ENCODE assay signal across 13 cellular contexts in the genomic region with DNA sequence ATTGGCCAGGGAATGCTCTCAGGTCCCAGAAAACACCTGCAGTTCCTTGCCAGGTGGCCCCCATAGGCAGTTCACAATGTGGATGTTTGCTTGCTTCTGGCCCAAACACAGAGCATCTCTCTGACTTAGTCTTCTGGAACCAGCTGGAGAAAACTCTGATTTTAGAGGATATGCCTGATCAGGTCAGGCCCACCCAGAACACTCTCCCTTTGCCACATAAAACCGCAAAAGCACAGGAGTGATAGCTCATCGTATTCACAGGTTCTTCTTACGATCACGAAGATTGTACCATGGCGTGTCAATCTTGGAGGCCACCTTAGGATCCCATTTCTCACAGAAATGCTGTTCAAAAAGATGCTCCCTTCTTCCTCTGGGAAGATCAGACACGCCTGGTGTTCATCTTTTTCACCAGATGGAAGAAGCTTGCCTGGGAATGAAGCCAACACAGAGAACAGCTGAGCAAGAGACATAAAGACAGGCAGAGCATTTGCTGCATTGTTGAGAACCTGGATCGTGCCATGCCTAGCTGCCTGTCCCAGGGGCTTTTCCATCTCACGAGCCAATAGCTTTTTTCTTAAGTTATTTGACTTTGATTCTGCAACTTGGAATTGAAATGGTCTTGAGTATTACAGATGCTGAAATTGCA.
DNase-seq lines count a peak whose midpoint lies in the region; ATAC-seq lines count a peak whose summit lies in the region.
"Had no signal": no experiment of that assay in that cellular context is flagged by ENCODE, and none has a peak within 500 bp of the region (broad histone marks: within the 10 kb centered on the region; RNA-seq: fewer than 3 reads in every experiment).

No MANE protein-coding gene starts in this region.

- no peaks in the 10 kb centered on the region for H3K36me3 ChIP-seq in SK-N-MC (ENCODE audit: insufficient read depth, low read length)
- H3K36me3 ChIP-seq: tibial nerve had no signal

- no peak overlapping the region for H3K27ac ChIP-seq in SK-N-MC
- H3K27ac ChIP-seq: tibial nerve had no signal

- peak; percentile 58 for DNase-seq in D341Med (ENCODE audit: low spot score)
- peak; percentile 20 for DNase-seq in NCI-H1105 (lab: John Stamatoyannopoulos, UW)
- peak; percentile 37 for DNase-seq in SK-N-MC (ENCODE audit: low read depth, low spot score)
- peak; percentile 64 for DNase-seq in inferior parietal cortex (ENCODE audit: extremely low spot score)
- no peak for DNase-seq in CD1c-positive myeloid dendritic cell (ENCODE audit: extremely low spot score)
- DNase-seq: activated CD4-positive, alpha-beta T cell treated with anti-CD3 and anti-CD28 coated beads, Interleukin-2, amount 10 ng/mL, durations not matched to agents 24 days and 14 days; activated T-cell treated with anti-CD3 and anti-CD28 coated beads, Interleukin-2, amount 50 U/mL, for 4 hours; NCI-H510A; stimulated activated CD4-positive, alpha-beta T cell treated with anti-CD3 and anti-CD28 coated beads, Interleukin-4, amount 100 ng/mL, for 4 hours had no signal

- no peak overlapping the region for H3K4me3 ChIP-seq in SK-N-MC
- H3K4me3 ChIP-seq: tibial nerve had no signal

- no peaks in the 10 kb centered on the region for H3K9me3 ChIP-seq in SK-N-MC (ENCODE audit: low read depth, low read length)
- H3K9me3 ChIP-seq: tibial nerve had no signal

- ATAC-seq in GM21367 (IDR thresholded peaks at IDR 0.05; ENCODE audit: unreplicated experiment), result no peak
- ATAC-seq in GM19397 (IDR thresholded peaks at IDR 0.05; ENCODE audit: unreplicated experiment), result no peak
- ATAC-seq in HG02884 (IDR thresholded peaks at IDR 0.05; ENCODE audit: unreplicated experiment), result no peak
- ATAC-seq: activated T-cell treated with anti-CD3 and anti-CD28 coated beads, Interleukin-2, amount 50 U/mL, for 4 hours had no signal

- H3K9ac ChIP-seq in SK-N-MC (ENCODE audit: insufficient read length), result no peak overlapping the region
